Comparison of ENCODE assay signal across 9 cellular contexts in genomic region chr5:66864240-66864884, GRCh38.
DNase-seq lines count a peak whose midpoint lies in the region; ATAC-seq, FAIRE-seq and TF ChIP-seq lines count a peak whose summit lies in the region.
"Had no signal": no experiment of that assay in that cellular context is flagged by ENCODE, and none has a peak within 500 bp of the region (broad histone marks: within the 10 kb centered on the region; RNA-seq: fewer than 3 reads in every experiment).

No MANE protein-coding gene starts in this region.

- WGBS in A549 (ENCODE audit: missing lambda C conversion rate): 57% methylated on average over 10 of the region's 10 CpGs

- H3K27ac ChIP-seq in A549: peak overlapping the region in 1 of 2 experiments; percentile 20; a peak in 1 of 6 replicates
- H3K27ac ChIP-seq in SJSA1: no peak overlapping the region

- TF ChIP-seq CTCF in A549 (IDR thresholded peaks at IDR 0.05) (peak; percentile 73), GM12875 (IDR thresholded peaks at IDR 0.05; ENCODE audit: borderline replicate concordance, insufficient read depth, low read depth, low read length) (peak; percentile 53)

- CTCF ChIA-PET in A549 (lab: Yijun Ruan, JAX): interaction anchor here (0.6 to 8.6 kb wide), 32 partner anchors 9 to 561 kb away, joined by 3 to 99 read pairs (median 4); no protein-coding TSS in a partner anchor

- no peaks in the 10 kb centered on the region for H3K9me3 ChIP-seq in A549
- no peaks in the 10 kb centered on the region for H3K9me3 ChIP-seq in SJSA1 (replicated peaks)

- 0 out of 3 replicates have a peak, but pooled peaks cover 4% of the 10 kb centered on the region for H3K4me1 ChIP-seq in A549
- H3K4me1 ChIP-seq in SJSA1 (replicated peaks): peaks cover 15% of the 10 kb centered on the region

- H3K36me3 ChIP-seq in SJSA1: no peaks in the 10 kb centered on the region

- ATAC-seq in A549: peak; percentile 83 to 95
- no peak for ATAC-seq in GM19324 (IDR thresholded peaks at IDR 0.05; ENCODE audit: low FRiP score, unreplicated experiment)

- 0 out of 3 replicates have a peak overlapping the region, but pooled peaks have one; percentile 2 for H3K4me2 ChIP-seq in A549

- H3K27me3 ChIP-seq in SJSA1 (replicated peaks): no peaks in the 10 kb centered on the region; the same call in 1 of the 2 replicates

- no peak overlapping the region for H3K4me3 ChIP-seq in A549
- no peak overlapping the region for H3K4me3 ChIP-seq in GM12875 (ENCODE audit: low read depth, low read length)
- H3K4me3 ChIP-seq in SJSA1: no peak overlapping the region

- TF ChIP-seq POLR2A in A549 (IDR thresholded peaks at IDR 0.05; ENCODE audit: low read length): no peak

- POLR2A ChIA-PET in A549 (lab: Yijun Ruan, JAX): no interaction called here

- no peak for TF ChIP-seq EP300 in A549 (IDR thresholded peaks at IDR 0.05)

- DNase-seq in A549 (ENCODE audit: low read depth in 1 of 2, low spot score in 1 of 2): peak; percentile 14 to 67
- peak; percentile 57 to 58 for DNase-seq in SJSA1 (ENCODE audit: low read depth in 1 of 2, low spot score in 2 of 2)
- peak; percentile 31 for DNase-seq in fibroblast of peridontal ligament (ENCODE audit: extremely low read depth)
- peak; percentile 17 for DNase-seq in stimulated activated CD4-positive, alpha-beta T cell treated with anti-CD3 and anti-CD28 coated beads, Interleukin-4, amount 100 ng/mL, for 24 hours
- no peak for DNase-seq in effector CD4-positive, alpha-beta T cell
- no peak for DNase-seq in stimulated activated naive CD4-positive, alpha-beta T cell treated with Interleukin-2 at 50 U/mL for 16 hours (lab: John Stamatoyannopoulos, UW)

- peak; percentile 91 for FAIRE-seq in A549 (lab: Jason Lieb, UNC)
- FAIRE-seq: endometrium had no signal

- TF ChIP-seq RAD21 in A549 (conservative IDR thresholded peaks at IDR 0.05 in 1 of 2, IDR thresholded peaks at IDR 0.05 in 1 of 2): peak; percentile 76 to 78

TF ChIP-seq in A549, 52 proteins besides CTCF, POLR2A, EP300 and RAD21:
- TF ChIP-seq SMC3 (IDR thresholded peaks at IDR 0.05): peak; percentile 49; the same call in 2 of the 3 replicates
- no peak for TF ChIP-seq CHD2 (IDR thresholded peaks at IDR 0.05; ENCODE audit: low read length, partially characterized antibody)

Comparison
In these comparisons a context has a peak if more than half of its experiments do, and no peak if none do; other contexts are left out.
1. DNase-seq: peak in A549 (2 of 2), SJSA1 (2 of 2), fibroblast of peridontal ligament (single experiment) and stimulated activated CD4-positive, alpha-beta T cell treated with anti-CD3 and anti-CD28 coated beads, Interleukin-4, amount 100 ng/mL, for 24 hours (single experiment); none in effector CD4-positive, alpha-beta T cell (single experiment) and stimulated activated naive CD4-positive, alpha-beta T cell treated with Interleukin-2 at 50 U/mL for 16 hours (single experiment).